In the genomic region with DNA sequence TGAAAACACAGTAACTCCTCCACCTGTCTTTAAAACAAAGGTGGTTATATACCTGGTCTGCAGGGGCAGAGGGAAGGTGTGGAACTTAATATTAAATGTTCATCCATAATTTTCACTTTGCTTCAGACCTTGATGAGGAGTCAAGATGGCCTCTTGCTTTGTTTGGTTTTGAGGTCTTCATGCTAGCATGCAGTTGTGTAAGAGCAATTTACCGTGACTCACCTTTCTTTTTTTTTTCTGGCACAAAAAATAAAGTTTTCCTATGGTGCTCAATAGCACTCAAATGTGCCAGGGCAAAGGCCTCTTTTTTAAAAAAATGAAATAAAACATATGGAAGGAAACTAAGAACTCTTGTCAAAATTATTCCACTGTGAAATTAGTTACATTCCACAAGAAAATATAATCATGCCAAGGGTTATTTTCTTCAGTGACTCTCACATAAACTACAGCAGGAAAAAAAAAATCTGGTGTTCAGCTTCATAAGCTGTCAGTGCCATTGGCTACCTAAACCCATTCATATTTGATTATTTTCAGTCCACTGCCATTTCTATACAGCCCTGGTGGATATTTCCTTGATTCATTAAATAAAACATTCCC, we compare ENCODE assay signal across 8 cellular contexts.
DNase-seq lines count a peak whose midpoint lies in the region; ATAC-seq and TF ChIP-seq lines count a peak whose summit lies in the region.
"Had no signal": no experiment of that assay in that cellular context is flagged by ENCODE, and none has a peak within 500 bp of the region (broad histone marks: within the 10 kb centered on the region; RNA-seq: fewer than 3 reads in every experiment).

No MANE protein-coding gene starts in this region.

- peaks cover 31% of the 10 kb centered on the region for H3K4me1 Mint-ChIP-seq in activated B cell treated with CpG ODN at 0.5 μM for 24 hours
- H3K4me1 Mint-ChIP-seq in stimulated activated memory B cell treated with anti-CD40 and anti-IgM and Interleukin-4, amounts not matched to agents 10 μg/mL and 1 μg/mL and 100 μg/mL, for 72 hours, result peaks cover 21% of the 10 kb centered on the region

- in situ Hi-C loops in G401 (cut with HindIII; ENCODE audit: low sequenced_read_pairs), result no loop called here

- POLR2A ChIA-PET in activated B cell treated with CpG ODN at 0.5 μM for 24 hours (lab: Charles Lee), result no interaction called here

- TF ChIP-seq CTCF in activated B cell treated with CpG ODN at 0.5 μM for 24 hours (IDR thresholded peaks at IDR 0.05), result no peak

- H3K27me3 Mint-ChIP-seq in activated B cell treated with CpG ODN at 0.5 μM for 24 hours, result no peaks in the 10 kb centered on the region
- no peaks in the 10 kb centered on the region for H3K27me3 Mint-ChIP-seq in stimulated activated memory B cell treated with anti-CD40 and anti-IgM and Interleukin-4, amounts not matched to agents 10 μg/mL and 1 μg/mL and 100 μg/mL, for 72 hours

- intact Hi-C loops in activated B cell treated with CpG ODN at 0.5 μM for 24 hours (cut with micrococcal nuclease), result loop anchor here (1.0 kb wide), 3 partner anchors 76 to 128 kb away; a partner anchor contains a TSS

- H3K9me3 Mint-ChIP-seq in activated B cell treated with CpG ODN at 0.5 μM for 24 hours, result no peaks in the 10 kb centered on the region
- no peaks in the 10 kb centered on the region for H3K9me3 Mint-ChIP-seq in stimulated activated memory B cell treated with anti-CD40 and anti-IgM and Interleukin-4, amounts not matched to agents 10 μg/mL and 1 μg/mL and 100 μg/mL, for 72 hours

- no peak overlapping the region for H3K4me3 Mint-ChIP-seq in activated B cell treated with CpG ODN at 0.5 μM for 24 hours
- H3K4me3 Mint-ChIP-seq in stimulated activated memory B cell treated with anti-CD40 and anti-IgM and Interleukin-4, amounts not matched to agents 10 μg/mL and 1 μg/mL and 100 μg/mL, for 72 hours, result no peak overlapping the region

- ATAC-seq in GM19438 (IDR thresholded peaks at IDR 0.05; ENCODE audit: low read depth, unreplicated experiment), result peak; percentile 15
- peak; percentile 3 for ATAC-seq in HG03045 (IDR thresholded peaks at IDR 0.05; ENCODE audit: unreplicated experiment)
- ATAC-seq in activated B cell treated with CpG ODN at 0.5 μM for 24 hours (ENCODE audit: low read depth), result peak; percentile 36
- peak; percentile 27 for ATAC-seq in stimulated activated memory B cell treated with anti-CD40 and anti-IgM and Interleukin-4, amounts not matched to agents 10 μg/mL and 1 μg/mL and 100 μg/mL, for 72 hours

- CTCF ChIA-PET in activated B cell treated with CpG ODN at 0.5 μM for 24 hours (lab: Charles Lee), result interaction anchor here (1.1 to 1.4 kb wide), 2 partner anchors 23 to 78 kb away, joined by 3 to 4 read pairs; no protein-coding TSS in a partner anchor

- no peaks in the 10 kb centered on the region for H3K36me3 Mint-ChIP-seq in activated B cell treated with CpG ODN at 0.5 μM for 24 hours (ENCODE audit: low read depth)
- H3K36me3 Mint-ChIP-seq in stimulated activated memory B cell treated with anti-CD40 and anti-IgM and Interleukin-4, amounts not matched to agents 10 μg/mL and 1 μg/mL and 100 μg/mL, for 72 hours, result no peaks in the 10 kb centered on the region

- DNase-seq in activated B cell treated with CpG ODN at 0.5 μM for 24 hours, result no peak
- no peak for DNase-seq in G401 (ENCODE audit: low spot score)
- no peak for DNase-seq in NAMALWA (ENCODE audit: low spot score)
- DNase-seq in activated gamma-delta T cell (lab: John Stamatoyannopoulos, UW), result no peak
- DNase-seq: NCI-H2081 treated with DMSO at 0.1 percent for 48 hours had no signal

- peak overlapping the region; percentile 81 for H3K27ac Mint-ChIP-seq in activated B cell treated with CpG ODN at 0.5 μM for 24 hours
- no peak overlapping the region for H3K27ac Mint-ChIP-seq in stimulated activated memory B cell treated with anti-CD40 and anti-IgM and Interleukin-4, amounts not matched to agents 10 μg/mL and 1 μg/mL and 100 μg/mL, for 72 hours
